ENCODE assay signal across 7 cellular contexts in the genomic region with DNA sequence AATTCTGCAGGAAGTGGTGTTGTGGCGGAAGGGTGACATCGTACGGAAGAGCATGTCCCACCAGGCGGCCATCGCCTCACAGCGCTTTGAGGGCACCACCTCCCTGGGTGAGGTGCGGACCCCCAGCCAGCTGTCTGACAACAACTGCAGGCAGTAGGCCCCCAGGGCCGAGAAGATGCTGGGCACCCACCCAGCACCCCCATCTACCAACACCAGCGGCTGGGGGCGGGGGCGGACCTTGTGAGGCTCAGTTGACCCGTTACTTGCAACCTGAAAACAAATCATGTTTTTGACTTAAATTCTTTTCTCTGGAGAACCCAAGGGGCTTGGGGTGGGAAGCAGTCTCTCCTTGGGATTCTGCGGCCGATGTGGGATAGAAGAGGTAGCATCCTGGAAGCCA. TPM values are rescaled to one million over a fixed set of nuclear protein-coding genes. Genes with fewer than 3 reads are reported as not detected.
"Had no signal": no experiment of that assay in that cellular context is flagged by ENCODE, and none has a peak within 500 bp of the region (broad histone marks: within the 10 kb centered on the region; RNA-seq: fewer than 3 reads in every experiment).

No MANE protein-coding gene starts in this region.

- H3K9me3 ChIP-seq: HAP-1 had no signal

- H3K9me3 Mint-ChIP-seq: HFFc6 had no signal

- H3K4me1 ChIP-seq: HAP-1 had no signal

- H3K27ac Mint-ChIP-seq: HFFc6 had no signal

- H2AFZ ChIP-seq: GM23248 had no signal

- H3K9ac ChIP-seq: GM23248 had no signal

- H3K4me3 ChIP-seq: GM23248, HAP-1 had no signal

- DNase-seq: GM23248, GOT3, HFFc6, IMR-90, KBM-7 had no signal

- H3K27ac ChIP-seq: GM23248 had no signal

- H3K4me3 Mint-ChIP-seq: HFFc6 had no signal

RNA-seq across cellular contexts. Expression of gene GLB1L3, which starts 30.7 kb away (rescaled TPM):
- total RNA-seq: GM23248, HFFc6, HT-29, IMR-90 had no signal
- polyA plus RNA-seq: GM23248, IMR-90 had no signal
